Comparison of ENCODE assay signal across 8 cellular contexts in genomic region chr1:28737245-28738137, GRCh38. TPM values are rescaled to one million over a fixed set of nuclear protein-coding genes. Genes with fewer than 3 reads are reported as not detected.
A peak's percentile ranks its signal among the peaks of the same experiment; 100 is the strongest.
DNase-seq lines count a peak whose midpoint lies in the region; ATAC-seq, FAIRE-seq and TF ChIP-seq lines count a peak whose summit lies in the region.

No MANE protein-coding gene starts in this region.

- peak overlapping the region; percentile 86 for H3K4me3 ChIP-seq in BE2C (ENCODE audit: low read depth, low read length)
- H3K4me3 ChIP-seq in urinary bladder (ENCODE audit: low read depth, low read length), result peak overlapping the region; percentile 93

- H3K36me3 Mint-ChIP-seq in activated naive CD4-positive, alpha-beta T cell treated with anti-CD3 and anti-CD28 coated beads, Interleukin-2, amount 10 ng/mL, durations not matched to agents 7 days and 5 days, result peaks cover 30% of the 10 kb centered on the region
- H3K36me3 Mint-ChIP-seq in progenitor cell of endocrine pancreas (ENCODE audit: insufficient read depth), result peaks cover 23% of the 10 kb centered on the region

- under 1% methylated on average over 62 of the region's 62 CpGs for WGBS in urinary bladder

- peak overlapping the region; percentile 97 for H3K4me3 Mint-ChIP-seq in activated naive CD4-positive, alpha-beta T cell treated with anti-CD3 and anti-CD28 coated beads, Interleukin-2, amount 10 ng/mL, durations not matched to agents 7 days and 5 days
- peak overlapping the region; percentile 100 for H3K4me3 Mint-ChIP-seq in progenitor cell of endocrine pancreas (ENCODE audit: low read depth)

- peak; percentile 6 for ATAC-seq in Right ventricle myocardium superior (ENCODE audit: poor library complexity)

- no peaks in the 10 kb centered on the region for H3K9me3 Mint-ChIP-seq in activated naive CD4-positive, alpha-beta T cell treated with anti-CD3 and anti-CD28 coated beads, Interleukin-2, amount 10 ng/mL, durations not matched to agents 7 days and 5 days
- H3K9me3 Mint-ChIP-seq in progenitor cell of endocrine pancreas (ENCODE audit: low read depth), result no peaks in the 10 kb centered on the region

- peaks cover 52% of the 10 kb centered on the region for H3K4me1 Mint-ChIP-seq in activated naive CD4-positive, alpha-beta T cell treated with anti-CD3 and anti-CD28 coated beads, Interleukin-2, amount 10 ng/mL, durations not matched to agents 7 days and 5 days
- peaks cover 39% of the 10 kb centered on the region for H3K4me1 Mint-ChIP-seq in progenitor cell of endocrine pancreas (ENCODE audit: low read depth)

- H3K27ac ChIP-seq in urinary bladder (ENCODE audit: low read depth), result peak overlapping the region; percentile 98

- H3K27me3 Mint-ChIP-seq in activated naive CD4-positive, alpha-beta T cell treated with anti-CD3 and anti-CD28 coated beads, Interleukin-2, amount 10 ng/mL, durations not matched to agents 7 days and 5 days, result no peaks in the 10 kb centered on the region
- no peaks in the 10 kb centered on the region for H3K27me3 Mint-ChIP-seq in progenitor cell of endocrine pancreas

- no peaks in the 10 kb centered on the region for H3K27me3 ChIP-seq in BE2C

- DNase-seq in BE2C (peak; percentile 45), GM19238 (ENCODE audit: insufficient read length, low spot score) (peak; percentile 56), HTR-8/SVneo (ENCODE audit: insufficient read length, low spot score) (peak; percentile 42), RPMI8226 (peak; percentile 91), Right ventricle myocardium superior (peak; percentile 50), progenitor cell of endocrine pancreas (ENCODE audit: low spot score, unreplicated experiment) (peak; percentile 46)
- peak; percentile 62 for DNase-seq in activated naive CD4-positive, alpha-beta T cell treated with anti-CD3 and anti-CD28 coated beads, Interleukin-2, amount 10 ng/mL, durations not matched to agents 7 days and 5 days

- no peaks in the 10 kb centered on the region for H3K4me1 ChIP-seq in BE2C
- H3K4me1 ChIP-seq in urinary bladder (ENCODE audit: insufficient read depth), result no peaks in the 10 kb centered on the region

- peak overlapping the region; percentile 98 for H3K27ac Mint-ChIP-seq in activated naive CD4-positive, alpha-beta T cell treated with anti-CD3 and anti-CD28 coated beads, Interleukin-2, amount 10 ng/mL, durations not matched to agents 7 days and 5 days
- peak overlapping the region; percentile 100 for H3K27ac Mint-ChIP-seq in progenitor cell of endocrine pancreas

- no peak for TF ChIP-seq CTCF in BE2C (IDR thresholded peaks at IDR 0.05; ENCODE audit: low read depth, low read length)
- TF ChIP-seq CTCF in progenitor cell of endocrine pancreas (IDR thresholded peaks at IDR 0.05; ENCODE audit: unreplicated experiment), result no peak

- no peaks in the 10 kb centered on the region for H3K9me3 ChIP-seq in BE2C

- intact Hi-C loops in Right ventricle myocardium superior (cut with DNase I), result loop anchor here (5.0 kb wide), 1 partner anchor 95 kb away; the partner anchor contains the start of gene TAF12

- CTCF ChIA-PET in activated naive CD4-positive, alpha-beta T cell treated with anti-CD3 and anti-CD28 coated beads, Interleukin-2, amount 10 ng/mL, durations not matched to agents 7 days and 5 days (lab: Charles Lee), result interaction anchor here (0.9 to 1.9 kb wide), 7 partner anchors 10 to 156 kb away, joined by 3 to 8 read pairs (median 4); partner anchors contain the start of gene TAF12

- FAIRE-seq in HTR-8/SVneo (lab: Jason Lieb, UNC), result no peak

- H3K36me3 ChIP-seq in BE2C (peaks cover 41% of the 10 kb centered on the region), urinary bladder (ENCODE audit: insufficient read depth) (no peaks in the 10 kb centered on the region)

RNA-seq across cellular contexts. Expression of gene YTHDF2, which starts 0.8 kb away (rescaled TPM):
- 107 TPM for polyA plus RNA-seq in BE2C (2012; ENCODE audit: insufficient read depth, insufficient read length, low read depth)
- 31.3 TPM for total RNA-seq in Right ventricle myocardium superior
- total RNA-seq in progenitor cell of endocrine pancreas, result 133 and 135 TPM in 2 replicates
- 54.9 TPM for total RNA-seq in urinary bladder
- 33.6 TPM for polyA plus RNA-seq in urinary bladder

Comparison
In these comparisons a context has a peak if more than half of its experiments do, and no peak if none do; other contexts are left out.
1. Peak in every context shown above with its lines: DNase-seq, ATAC-seq, H3K4me3 ChIP-seq and H3K27ac ChIP-seq.